18 cellular contexts compared by ENCODE assay signal in genomic region chr13:97239306-97239705, GRCh38. TPM values are rescaled to one million over a fixed set of nuclear protein-coding genes. Genes with fewer than 3 reads are reported as not detected.
DNase-seq lines count a peak whose midpoint lies in the region; ATAC-seq, FAIRE-seq and TF ChIP-seq lines count a peak whose summit lies in the region.
"Had no signal": no experiment of that assay in that cellular context is flagged by ENCODE, and none has a peak within 500 bp of the region (broad histone marks: within the 10 kb centered on the region; RNA-seq: fewer than 3 reads in every experiment).

No MANE protein-coding gene starts in this region.

- peaks cover 85% of the 10 kb centered on the region for H3K79me2 ChIP-seq in endothelial cell of umbilical vein (ENCODE audit: control insufficient read depth, insufficient read depth, low read length)

- no peak for DNase-seq in left ventricle myocardium inferior
- no peak for DNase-seq in left cardiac atrium
- no peak for DNase-seq in endothelial cell of umbilical vein (ENCODE audit: low read depth, low spot score)
- no peak for DNase-seq in uterus
- no peak for DNase-seq in posterior vena cava (ENCODE audit: low spot score)
- DNase-seq in activated naive CD4-positive, alpha-beta T cell treated with Interleukin-2 at 50 U/mL for 16 hours = no peak
- DNase-seq: activated CD8-positive, alpha-beta T cell treated with anti-CD3 and anti-CD28 coated beads for 36 hours; activated naive CD8-positive, alpha-beta T cell treated with anti-CD3 and anti-CD28 coated beads, Interleukin-2, amount 10 ng/mL, durations not matched to agents 7 days and 5 days; brain microvascular endothelial cell; CD4-positive, CD25-positive, alpha-beta regulatory T cell; DMS153; NCI-H1105 treated with DMSO at 0.1 percent for 48 hours; NCI-H2107; NCI-H524; SJCRH30 had no signal

- ATAC-seq in left cardiac atrium (no peak), GM18867 (IDR thresholded peaks at IDR 0.05; ENCODE audit: unreplicated experiment) (no peak)

- no peaks in the 10 kb centered on the region for H3K9me3 ChIP-seq in left ventricle myocardium inferior (replicated peaks)
- H3K9me3 ChIP-seq in endothelial cell of umbilical vein (replicated peaks; ENCODE audit: control insufficient read depth, insufficient read depth, low read length) = no peaks in the 10 kb centered on the region
- no peaks in the 10 kb centered on the region for H3K9me3 ChIP-seq in uterus
- H3K9me3 ChIP-seq: SJCRH30 had no signal

- no peaks in the 10 kb centered on the region for H3K9me1 ChIP-seq in endothelial cell of umbilical vein (replicated peaks; ENCODE audit: control insufficient read depth, extremely low read depth, insufficient read depth, low read length)

- H3K4me1 ChIP-seq in left ventricle myocardium inferior (peaks cover 100% of the 10 kb centered on the region), endothelial cell of umbilical vein (ENCODE audit: control insufficient read depth, extremely low read depth, insufficient read depth, low read length) (peaks cover 95% of the 10 kb centered on the region), rectal smooth muscle tissue (ENCODE audit: control insufficient read depth, insufficient read depth, low read length) (peaks cover 52% of the 10 kb centered on the region), uterus (peaks cover 3 to 6% of the 10 kb centered on the region in 2 donors)

- no peak overlapping the region for H3K4me2 ChIP-seq in endothelial cell of umbilical vein (ENCODE audit: insufficient read depth, low read length)

- H2AFZ ChIP-seq in endothelial cell of umbilical vein (ENCODE audit: low read depth, low read length) = no peak overlapping the region

- H4K20me1 ChIP-seq in endothelial cell of umbilical vein (replicated peaks; ENCODE audit: control insufficient read depth, extremely low read depth, insufficient read depth, low read length) = no peaks in the 10 kb centered on the region

- H3K4me3 ChIP-seq in left ventricle myocardium inferior = no peak overlapping the region
- no peak overlapping the region for H3K4me3 ChIP-seq in endothelial cell of umbilical vein (replicated peaks in 1 of 3; ENCODE audit: insufficient read depth in 1 of 3, low read depth in 1 of 3, low read length in 3 of 3)
- no peak overlapping the region for H3K4me3 ChIP-seq in rectal smooth muscle tissue (ENCODE audit: low read length)
- H3K4me3 ChIP-seq in uterus = no peak overlapping the region
- H3K4me3 ChIP-seq: SJCRH30 had no signal

- dilution Hi-C loops in endothelial cell of umbilical vein (cut with MboI; ENCODE audit: extremely low pct_ligation_motif_present, low sequenced_read_pairs) = no loop called here

- BruUV-seq in endothelial cell of umbilical vein (replicated peaks; lab: Mats Ljungman, UMichigan) = no TSS peak

- POLR2A ChIA-PET in endothelial cell of umbilical vein (lab: Charles Lee) = no interaction called here

- H3K9ac ChIP-seq in endothelial cell of umbilical vein (replicated peaks; ENCODE audit: extremely low read depth, insufficient read depth, low read length) (no peak overlapping the region), rectal smooth muscle tissue (ENCODE audit: low read length) (no peak overlapping the region)

- intact Hi-C loops in left ventricle myocardium inferior (cut with micrococcal nuclease) (no loop called here), left cardiac atrium (cut with DNase I) (no loop called here), endothelial cell of umbilical vein (cut with micrococcal nuclease) (no loop called here), uterus (cut with DNase I; ENCODE audit: low total_unique reads) (no loop called here), posterior vena cava (cut with DNase I) (no loop called here)

- no peak for FAIRE-seq in endothelial cell of umbilical vein (lab: Jason Lieb, UNC)
- FAIRE-seq: HTR-8/SVneo had no signal

- CTCF ChIA-PET in endothelial cell of umbilical vein (lab: Charles Lee) = interaction anchor here (0.9 to 4.8 kb wide), 7 partner anchors 9 to 129 kb away, joined by 3 to 34 read pairs (median 9); no protein-coding TSS in a partner anchor

- H3K27ac ChIP-seq in left ventricle myocardium inferior (replicated peaks) = peak overlapping the region; percentile 85
- H3K27ac ChIP-seq in endothelial cell of umbilical vein (ENCODE audit: insufficient read depth, low read depth, low read length) = peak overlapping the region; percentile 79
- H3K27ac ChIP-seq in rectal smooth muscle tissue (ENCODE audit: low read depth, low read length) = peak overlapping the region; percentile 58
- H3K27ac ChIP-seq in uterus = peak overlapping the region; percentile 62 to 77
- H3K27ac ChIP-seq: brain microvascular endothelial cell, SJCRH30 had no signal

- H3K36me3 ChIP-seq in left ventricle myocardium inferior = no peaks in the 10 kb centered on the region
- peaks cover 3 to 5% of the 10 kb centered on the region in 2 experiments for H3K36me3 ChIP-seq in endothelial cell of umbilical vein (ENCODE audit: control insufficient read depth in 2 of 2, extremely low read depth in 1 of 2, insufficient read depth in 2 of 2, low read length in 2 of 2)
- peaks cover 2% of the 10 kb centered on the region for H3K36me3 ChIP-seq in rectal smooth muscle tissue (ENCODE audit: control insufficient read depth, insufficient read depth, low read length)
- no peaks in the 10 kb centered on the region for H3K36me3 ChIP-seq in uterus
- H3K36me3 ChIP-seq: brain microvascular endothelial cell had no signal

- no peak for TF ChIP-seq POLR2A in endothelial cell of umbilical vein (IDR thresholded peaks at IDR 0.05; ENCODE audit: low read depth, low read length)
- no peak for TF ChIP-seq POLR2A in uterus (IDR thresholded peaks at IDR 0.05)

- TF ChIP-seq CTCF in left ventricle myocardium inferior (IDR thresholded peaks at IDR 0.05; ENCODE audit: borderline replicate concordance) (no peak), endothelial cell of umbilical vein (IDR thresholded peaks at IDR 0.05; ENCODE audit: extremely low read depth in 1 of 2, insufficient read depth in 1 of 2, low read depth in 1 of 2, low read length in 2 of 2) (no peak), uterus (IDR thresholded peaks at IDR 0.05) (no peak)

- H3K27me3 ChIP-seq in left ventricle myocardium inferior (ENCODE audit: low read depth) = no peaks in the 10 kb centered on the region
- no peaks in the 10 kb centered on the region for H3K27me3 ChIP-seq in endothelial cell of umbilical vein (ENCODE audit: control insufficient read depth in 2 of 2, insufficient read depth in 2 of 2, low read length in 2 of 2)
- H3K27me3 ChIP-seq in rectal smooth muscle tissue (ENCODE audit: control insufficient read depth, insufficient read depth, low read length) = no peaks in the 10 kb centered on the region
- no peaks in the 10 kb centered on the region for H3K27me3 ChIP-seq in uterus
- H3K27me3 ChIP-seq: brain microvascular endothelial cell, SJCRH30 had no signal

TF ChIP-seq in endothelial cell of umbilical vein, 7 proteins besides CTCF, POLR2A, EP300 and RAD21:
- TF ChIP-seq FOS (IDR thresholded peaks at IDR 0.05; ENCODE audit: borderline replicate concordance, insufficient read depth, low read length) (peak; percentile 49), MYC (IDR thresholded peaks at IDR 0.05; ENCODE audit: low read depth, low read length) (no peak), MAX (IDR thresholded peaks at IDR 0.05; ENCODE audit: insufficient read depth, insufficient read length) (no peak), JUN (IDR thresholded peaks at IDR 0.05; ENCODE audit: borderline replicate concordance, insufficient read depth, insufficient read length, low read depth) (peak; percentile 30), EZH2 (IDR thresholded peaks at IDR 0.05; ENCODE audit: borderline replicate concordance, low read depth, low read length, severe bottlenecking) (no peak), GATA2 (IDR thresholded peaks at IDR 0.05; ENCODE audit: insufficient read depth, insufficient read length, low read depth, low read length) (no peak), POLR2AphosphoS5 (IDR thresholded peaks at IDR 0.05; ENCODE audit: insufficient read depth, low read depth, low read length) (no peak)

RNA-seq across cellular contexts. Expression of gene MBNL2, which starts 17.2 kb away (rescaled TPM):
- 76.5 TPM for total RNA-seq in left ventricle myocardium inferior
- total RNA-seq in left cardiac atrium = 10 to 100 TPM; 52.0 to 60.3 TPM
- total RNA-seq in endothelial cell of umbilical vein = 75.6 and 76.5 TPM in 2 replicates
- polyA plus RNA-seq in endothelial cell of umbilical vein = 23.2 and 32.9 TPM in 2 replicates
- polyA plus RNA-seq in endothelial cell of umbilical vein (2011; cell fraction: cytosol; rRNA removed) = 28.8 and 30.4 TPM in 2 replicates
- 49.5 and 54.3 TPM in 2 replicates for polyA plus RNA-seq in endothelial cell of umbilical vein (2011; cell fraction: nucleus; rRNA removed)
- polyA plus RNA-seq in endothelial cell of umbilical vein (2012) = 57.3 and 67.5 TPM in 2 replicates
- 99.8 and 107 TPM in 2 replicates for polyA minus RNA-seq in endothelial cell of umbilical vein
- 27.8 TPM for polyA minus RNA-seq in endothelial cell of umbilical vein (2011; cell fraction: cytosol; rRNA and poly(A)+ RNA removed)
- 148 and 189 TPM in 2 replicates for polyA minus RNA-seq in endothelial cell of umbilical vein (2011; cell fraction: nucleus; rRNA and poly(A)+ RNA removed)
- 100 to 1,000 TPM in 1 of 4 donors, 10 to 100 TPM in 3; 50.7 to 115 (median 72.0) TPM for total RNA-seq in uterus
- total RNA-seq in posterior vena cava = 100 to 1,000 TPM; 106 to 139 TPM
